Comparison of ENCODE assay signal across 1 cellular context in genomic region chr5:32283061-32283460, GRCh38.
TF ChIP-seq lines count a peak whose summit lies in the region.

No MANE protein-coding gene starts in this region.

TF ChIP-seq in GM23338, 12 proteins besides CTCF, POLR2A, EP300 and RAD21 (continued from another document):
- no peak for TF ChIP-seq STAT1 (IDR thresholded peaks at IDR 0.05; ENCODE audit: unreplicated experiment)
- TF ChIP-seq EZH2phosphoT487 (IDR thresholded peaks at IDR 0.05; ENCODE audit: unreplicated experiment): no peak
- no peak for TF ChIP-seq ZNF462 (CRISPR knock-in tag; IDR thresholded peaks at IDR 0.05)
- no peak for TF ChIP-seq NANOG (IDR thresholded peaks at IDR 0.05; ENCODE audit: borderline replicate concordance)
- no peak for TF ChIP-seq CREB1 (CRISPR knock-in tag; IDR thresholded peaks at IDR 0.05; ENCODE audit: low read depth)
- TF ChIP-seq ZNF331 (CRISPR knock-in tag; IDR thresholded peaks at IDR 0.05; ENCODE audit: low read depth): no peak
- no peak for TF ChIP-seq REST (IDR thresholded peaks at IDR 0.05; ENCODE audit: unreplicated experiment)
TF ChIP-seq in GM23338: peak in this region for 0.
